In genomic region chr12:19954163-19954562, GRCh38 we compare ENCODE assay signal across 26 cellular contexts.
"Had no signal": no experiment of that assay in that cellular context is flagged by ENCODE, and none has a peak within 500 bp of the region (broad histone marks: within the 10 kb centered on the region; RNA-seq: fewer than 3 reads in every experiment).

No MANE protein-coding gene starts in this region.

- H3K27me3 ChIP-seq: ascending aorta, breast epithelium, esophagus squamous epithelium, gastroesophageal sphincter had no signal

- H3K4me3 ChIP-seq: ascending aorta, breast epithelium, esophagus squamous epithelium, gastroesophageal sphincter had no signal

- DNase-seq: activated CD4-positive, alpha-beta memory T cell treated with anti-CD3 and anti-CD28 coated beads for 36 hours; activated CD4-positive, alpha-beta T cell treated with anti-CD3 and anti-CD28 coated beads for 36 hours; activated CD4-positive, alpha-beta T cell treated with anti-CD3 and anti-CD28 coated beads, Interleukin-2, amount 10 ng/mL, durations not matched to agents 24 days and 14 days; activated CD4-positive, CD25-positive, alpha-beta regulatory T cell; activated CD4-positive, CD25-positive, alpha-beta regulatory T cell treated with anti-CD3 and anti-CD28 coated beads, Interleukin-2, amount 50 U/mL, for 72 hours; activated CD8-positive, alpha-beta memory T cell treated with anti-CD3 and anti-CD28 coated beads, Interleukin-2, amount 10 ng/mL, durations not matched to agents 7 days and 5 days; activated CD8-positive, alpha-beta memory T cell treated with anti-CD3 and anti-CD28 coated beads, Interleukin-2, amount 50 U/mL, for 4 hours; activated CD8-positive, alpha-beta T cell treated with anti-CD3 and anti-CD28 coated beads, Interleukin-2, amount 10 ng/mL, durations not matched to agents 7 days and 5 days; activated effector memory CD4-positive, alpha-beta T cell treated with anti-CD3 and anti-CD28 coated beads, Interleukin-2, amount 50 U/mL, for 16 hours; activated naive CD4-positive, alpha-beta T cell treated with anti-CD3 and anti-CD28 coated beads for 36 hours; activated naive CD8-positive, alpha-beta T cell treated with anti-CD3 and anti-CD28 coated beads, Interleukin-2, amount 10 ng/mL, durations not matched to agents 7 days and 5 days; activated T-cell treated with anti-CD3 and anti-CD28 coated beads, Interleukin-2, amount 50 U/mL, for 1 hour; activated T-cell treated with anti-CD3 and anti-CD28 coated beads, Interleukin-2, amount 50 U/mL, for 48 hours; caudate nucleus; cortex of kidney; dermis blood vessel endothelial cell; effector CD4-positive, alpha-beta T cell; effector memory CD8-positive, alpha-beta T cell; erythroblast; esophagus squamous epithelium; foreskin melanocyte; T-helper 1 cell; T-helper 17 cell had no signal

- ATAC-seq: activated CD4-positive, alpha-beta T cell treated with anti-CD3 and anti-CD28 coated beads for 36 hours; activated CD8-positive, alpha-beta memory T cell treated with anti-CD3 and anti-CD28 coated beads, Interleukin-2, amount 10 ng/mL, durations not matched to agents 7 days and 5 days; activated CD8-positive, alpha-beta T cell treated with anti-CD3 and anti-CD28 coated beads, Interleukin-2, amount 10 ng/mL, durations not matched to agents 7 days and 5 days; effector memory CD8-positive, alpha-beta T cell; gastroesophageal sphincter; T-helper 17 cell had no signal

- H3K4me1 ChIP-seq: ascending aorta, breast epithelium, esophagus squamous epithelium, gastroesophageal sphincter had no signal

- H3K27ac ChIP-seq: ascending aorta, breast epithelium, esophagus squamous epithelium, gastroesophageal sphincter had no signal

- H3K36me3 ChIP-seq: ascending aorta, breast epithelium, esophagus squamous epithelium, gastroesophageal sphincter had no signal

- H3K9me3 ChIP-seq: ascending aorta, breast epithelium, esophagus squamous epithelium, gastroesophageal sphincter had no signal
